8 cellular contexts compared by ENCODE assay signal in genomic region chr11:102293873-102294601, GRCh38. TPM values are rescaled to one million over a fixed set of nuclear protein-coding genes. Genes with fewer than 3 reads are reported as not detected.
DNase-seq lines count a peak whose midpoint lies in the region; ATAC-seq and TF ChIP-seq lines count a peak whose summit lies in the region.

No MANE protein-coding gene starts in this region.

- H3K9me3 Mint-ChIP-seq in naive thymus-derived CD8-positive, alpha-beta T cell, result no peaks in the 10 kb centered on the region

- H3K36me3 Mint-ChIP-seq in naive thymus-derived CD8-positive, alpha-beta T cell, result no peaks in the 10 kb centered on the region

- POLR2A ChIA-PET in naive thymus-derived CD8-positive, alpha-beta T cell (lab: Charles Lee), result interaction anchor here (0.6 to 4.7 kb wide), 8 partner anchors 13 to 158 kb away, joined by 3 to 73 read pairs (median 5); partner anchors contain the start of gene BIRC3

- 0 out of 2 replicates have a peak, but pooled peaks have one; percentile 27 for TF ChIP-seq POLR2A in Raji (IDR thresholded peaks at IDR 0.05; ENCODE audit: insufficient read depth, low read depth, low read length)

- peak overlapping the region; percentile 72 to 95 (median 92) for H3K27ac Mint-ChIP-seq in naive thymus-derived CD8-positive, alpha-beta T cell

- H3K27me3 Mint-ChIP-seq in naive thymus-derived CD8-positive, alpha-beta T cell, result peaks cover 0 to 2% (median 0%) of the 10 kb centered on the region in 5 donors

- ATAC-seq in GM19467 (IDR thresholded peaks at IDR 0.05; ENCODE audit: unreplicated experiment) (peak; percentile 85), HG03439 (IDR thresholded peaks at IDR 0.05; ENCODE audit: unreplicated experiment) (peak; percentile 86)
- ATAC-seq in naive thymus-derived CD8-positive, alpha-beta T cell, result peak; percentile 97

- DNase-seq in DMS 273 (lab: John Stamatoyannopoulos, UW; ENCODE audit: unreplicated experiment) (peak; percentile 51), DMS 273 treated with DMSO at 0.1 percent for 48 hours (lab: John Stamatoyannopoulos, UW) (no peak)
- peak; percentile 31 for DNase-seq in effector CD4-positive, alpha-beta T cell
- peak in 4 of 10 donors; percentile 26 to 66 (median 64) for DNase-seq in naive thymus-derived CD8-positive, alpha-beta T cell
- no peak for DNase-seq in stimulated activated CD4-positive, alpha-beta T cell treated with anti-CD3 and anti-CD28 coated beads, Interleukin-12 subunit alpha, Interleukin-12 subunit beta, amount 100 ng/mL, for 4 hours

- peaks cover 10 to 52% (median 16%) of the 10 kb centered on the region in 4 donors for H3K4me1 Mint-ChIP-seq in naive thymus-derived CD8-positive, alpha-beta T cell

- H3K4me3 Mint-ChIP-seq in naive thymus-derived CD8-positive, alpha-beta T cell, result peak overlapping the region; percentile 67 to 95 (median 86)

RNA-seq across cellular contexts. Expression of gene BIRC3, which starts 23.2 kb away (rescaled TPM):
- total RNA-seq in naive thymus-derived CD8-positive, alpha-beta T cell, result 10 to 100 TPM; 94.8 to 97.7 TPM
- polyA plus RNA-seq in naive thymus-derived CD8-positive, alpha-beta T cell, result 10 to 100 TPM; 16.7 to 22.9 (median 19.1) TPM

RNA-seq across cellular contexts. Expression of gene BIRC2, which starts 53.0 kb away (rescaled TPM):
- total RNA-seq in naive thymus-derived CD8-positive, alpha-beta T cell, result 10 to 100 TPM; 56.4 to 56.9 TPM
- polyA plus RNA-seq in naive thymus-derived CD8-positive, alpha-beta T cell, result 10 to 100 TPM; 29.6 to 41.9 (median 32.2) TPM

Comparison
In these comparisons a context has a peak if more than half of its experiments do, and no peak if none do; other contexts are left out.
1. DNase-seq: peak in DMS 273 (single experiment) and effector CD4-positive, alpha-beta T cell (single experiment); none in DMS 273 treated with DMSO at 0.1 percent for 48 hours (single experiment) and stimulated activated CD4-positive, alpha-beta T cell treated with anti-CD3 and anti-CD28 coated beads, Interleukin-12 subunit alpha, Interleukin-12 subunit beta, amount 100 ng/mL, for 4 hours (single experiment).
2. Peak in every context shown above with its lines, with median percentiles within 50 percentile points of each other: ATAC-seq.